In the genomic region with DNA sequence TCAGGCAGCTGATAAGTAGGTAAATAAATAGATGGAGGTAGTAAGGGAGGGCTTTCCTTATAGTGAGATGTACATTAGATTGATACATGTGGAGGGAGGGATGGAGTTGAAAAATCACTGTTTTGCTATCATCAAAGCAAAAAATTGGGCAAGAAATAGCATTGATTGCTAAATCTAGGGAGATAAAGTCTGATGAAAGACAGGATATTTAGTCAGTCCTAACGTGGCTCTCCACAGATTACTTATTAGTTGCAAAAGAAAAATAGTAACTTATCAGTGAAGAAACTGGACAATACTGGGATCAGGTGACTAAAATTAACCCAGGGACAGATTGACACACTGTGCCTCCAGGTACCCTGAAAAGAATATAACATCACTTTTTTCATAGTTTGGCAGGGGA, we compare ENCODE assay signal across 2 cellular contexts.
TF ChIP-seq lines count a peak whose summit lies in the region.

No MANE protein-coding gene starts in this region.

TF ChIP-seq in HEK293, 187 proteins besides CTCF, POLR2A, EP300 and RAD21 (continued from another document and continues in another):
- TF ChIP-seq, protein P1, sequence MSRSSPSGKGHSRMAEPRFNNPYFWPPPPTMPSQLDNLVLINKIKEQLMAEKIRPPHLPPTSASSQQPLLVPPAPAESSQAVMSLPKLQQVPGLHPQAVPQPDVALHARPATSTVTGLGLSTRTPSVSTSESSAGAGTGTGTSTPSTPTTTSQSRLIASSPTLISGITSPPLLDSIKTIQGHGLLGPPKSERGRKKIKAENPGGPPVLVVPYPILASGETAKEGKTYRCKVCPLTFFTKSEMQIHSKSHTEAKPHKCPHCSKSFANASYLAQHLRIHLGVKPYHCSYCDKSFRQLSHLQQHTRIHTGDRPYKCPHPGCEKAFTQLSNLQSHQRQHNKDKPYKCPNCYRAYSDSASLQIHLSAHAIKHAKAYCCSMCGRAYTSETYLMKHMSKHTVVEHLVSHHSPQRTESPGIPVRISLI (tag by site-specific recombination; IDR thresholded peaks at IDR 0.05) = 0 out of 2 replicates have a peak, but pooled peaks have one; percentile 17
- TF ChIP-seq GFI1B (tag by site-specific recombination; IDR thresholded peaks at IDR 0.05) (no peak), ZNF677 (tag by site-specific recombination; IDR thresholded peaks at IDR 0.05) (no peak), ZNF623 (tag by site-specific recombination; IDR thresholded peaks at IDR 0.05) (no peak), TRIM28 (IDR thresholded peaks at IDR 0.05; ENCODE audit: borderline replicate concordance, low read length) (no peak), SCRT2 (tag by site-specific recombination; IDR thresholded peaks at IDR 0.05) (no peak), ZBTB21 (tag by site-specific recombination; IDR thresholded peaks at IDR 0.05) (no peak), ZNF610 (tag by site-specific recombination; IDR thresholded peaks at IDR 0.05; ENCODE audit: borderline replicate concordance) (0 out of 2 replicates have a peak, but pooled peaks have one; percentile 28), ZNF324 (tag by site-specific recombination; IDR thresholded peaks at IDR 0.05) (0 out of 2 replicates have a peak, but pooled peaks have one; percentile 14), ZNF423 (tag by site-specific recombination; IDR thresholded peaks at IDR 0.05) (no peak), ZNF624 (tag by site-specific recombination; IDR thresholded peaks at IDR 0.05) (no peak), ZNF335 (tag by site-specific recombination; conservative IDR thresholded peaks at IDR 0.05) (0 out of 2 replicates have a peak, but pooled peaks have one; percentile 3), ZNF223 (tag by site-specific recombination; IDR thresholded peaks at IDR 0.05) (no peak), ZNF629 (tag by site-specific recombination; IDR thresholded peaks at IDR 0.05) (no peak), ZNF660 (tag by site-specific recombination; IDR thresholded peaks at IDR 0.05) (no peak), KLF1 (tag by site-specific recombination; IDR thresholded peaks at IDR 0.05) (no peak), ZNF132 (tag by site-specific recombination; IDR thresholded peaks at IDR 0.05; ENCODE audit: borderline replicate concordance) (no peak)
- TF ChIP-seq, protein P2, sequence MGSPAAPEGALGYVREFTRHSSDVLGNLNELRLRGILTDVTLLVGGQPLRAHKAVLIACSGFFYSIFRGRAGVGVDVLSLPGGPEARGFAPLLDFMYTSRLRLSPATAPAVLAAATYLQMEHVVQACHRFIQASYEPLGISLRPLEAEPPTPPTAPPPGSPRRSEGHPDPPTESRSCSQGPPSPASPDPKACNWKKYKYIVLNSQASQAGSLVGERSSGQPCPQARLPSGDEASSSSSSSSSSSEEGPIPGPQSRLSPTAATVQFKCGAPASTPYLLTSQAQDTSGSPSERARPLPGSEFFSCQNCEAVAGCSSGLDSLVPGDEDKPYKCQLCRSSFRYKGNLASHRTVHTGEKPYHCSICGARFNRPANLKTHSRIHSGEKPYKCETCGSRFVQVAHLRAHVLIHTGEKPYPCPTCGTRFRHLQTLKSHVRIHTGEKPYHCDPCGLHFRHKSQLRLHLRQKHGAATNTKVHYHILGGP (tag by site-specific recombination; IDR thresholded peaks at IDR 0.05) = no peak
- TF ChIP-seq, protein P3, sequence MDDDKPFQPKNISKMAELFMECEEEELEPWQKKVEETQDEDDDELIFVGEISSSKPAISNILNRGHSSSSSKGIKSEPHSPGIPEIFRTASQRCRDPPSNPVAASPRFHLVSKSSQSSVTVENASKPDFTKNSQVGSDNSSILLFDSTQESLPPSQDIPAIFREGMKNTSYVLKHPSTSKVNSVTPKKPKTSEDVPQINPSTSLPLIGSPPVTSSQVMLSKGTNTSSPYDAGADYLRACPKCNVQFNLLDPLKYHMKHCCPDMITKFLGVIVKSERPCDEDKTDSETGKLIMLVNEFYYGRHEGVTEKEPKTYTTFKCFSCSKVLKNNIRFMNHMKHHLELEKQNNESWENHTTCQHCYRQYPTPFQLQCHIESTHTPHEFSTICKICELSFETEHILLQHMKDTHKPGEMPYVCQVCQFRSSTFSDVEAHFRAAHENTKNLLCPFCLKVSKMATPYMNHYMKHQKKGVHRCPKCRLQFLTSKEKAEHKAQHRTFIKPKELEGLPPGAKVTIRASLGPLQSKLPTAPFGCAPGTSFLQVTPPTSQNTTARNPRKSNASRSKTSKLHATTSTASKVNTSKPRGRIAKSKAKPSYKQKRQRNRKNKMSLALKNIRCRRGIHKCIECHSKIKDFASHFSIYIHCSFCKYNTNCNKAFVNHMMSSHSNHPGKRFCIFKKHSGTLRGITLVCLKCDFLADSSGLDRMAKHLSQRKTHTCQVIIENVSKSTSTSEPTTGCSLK (tag by site-specific recombination; IDR thresholded peaks at IDR 0.05) = no peak
- TF ChIP-seq, protein P4, sequence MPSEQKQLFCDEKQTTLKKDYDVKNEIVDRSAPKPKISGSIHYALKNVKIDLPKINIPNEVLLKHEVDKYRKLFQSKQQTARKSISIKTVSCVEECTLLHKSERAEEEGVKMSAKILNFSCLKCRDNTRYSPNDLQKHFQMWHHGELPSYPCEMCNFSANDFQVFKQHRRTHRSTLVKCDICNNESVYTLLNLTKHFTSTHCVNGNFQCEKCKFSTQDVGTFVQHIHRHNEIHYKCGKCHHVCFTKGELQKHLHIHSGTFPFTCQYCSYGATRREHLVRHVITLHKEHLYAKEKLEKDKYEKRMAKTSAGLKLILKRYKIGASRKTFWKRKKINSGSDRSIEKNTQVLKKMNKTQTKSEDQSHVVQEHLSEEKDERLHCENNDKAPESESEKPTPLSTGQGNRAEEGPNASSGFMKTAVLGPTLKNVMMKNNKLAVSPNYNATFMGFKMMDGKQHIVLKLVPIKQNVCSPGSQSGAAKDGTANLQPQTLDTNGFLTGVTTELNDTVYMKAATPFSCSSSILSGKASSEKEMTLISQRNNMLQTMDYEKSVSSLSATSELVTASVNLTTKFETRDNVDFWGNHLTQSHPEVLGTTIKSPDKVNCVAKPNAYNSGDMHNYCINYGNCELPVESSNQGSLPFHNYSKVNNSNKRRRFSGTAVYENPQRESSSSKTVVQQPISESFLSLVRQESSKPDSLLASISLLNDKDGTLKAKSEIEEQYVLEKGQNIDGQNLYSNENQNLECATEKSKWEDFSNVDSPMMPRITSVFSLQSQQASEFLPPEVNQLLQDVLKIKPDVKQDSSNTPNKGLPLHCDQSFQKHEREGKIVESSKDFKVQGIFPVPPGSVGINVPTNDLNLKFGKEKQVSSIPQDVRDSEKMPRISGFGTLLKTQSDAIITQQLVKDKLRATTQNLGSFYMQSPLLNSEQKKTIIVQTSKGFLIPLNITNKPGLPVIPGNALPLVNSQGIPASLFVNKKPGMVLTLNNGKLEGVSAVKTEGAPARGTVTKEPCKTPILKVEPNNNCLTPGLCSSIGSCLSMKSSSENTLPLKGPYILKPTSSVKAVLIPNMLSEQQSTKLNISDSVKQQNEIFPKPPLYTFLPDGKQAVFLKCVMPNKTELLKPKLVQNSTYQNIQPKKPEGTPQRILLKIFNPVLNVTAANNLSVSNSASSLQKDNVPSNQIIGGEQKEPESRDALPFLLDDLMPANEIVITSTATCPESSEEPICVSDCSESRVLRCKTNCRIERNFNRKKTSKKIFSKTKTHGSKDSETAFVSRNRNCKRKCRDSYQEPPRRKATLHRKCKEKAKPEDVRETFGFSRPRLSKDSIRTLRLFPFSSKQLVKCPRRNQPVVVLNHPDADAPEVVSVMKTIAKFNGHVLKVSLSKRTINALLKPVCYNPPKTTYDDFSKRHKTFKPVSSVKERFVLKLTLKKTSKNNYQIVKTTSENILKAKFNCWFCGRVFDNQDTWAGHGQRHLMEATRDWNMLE (tag by site-specific recombination; conservative IDR thresholded peaks at IDR 0.05; ENCODE audit: low read depth) = 0 out of 2 replicates have a peak, but pooled peaks have one; percentile 1

TF ChIP-seq in HepG2, 621 proteins besides CTCF, POLR2A, EP300 and RAD21 (continued from another document and continues in another):
- TF ChIP-seq, protein P5, sequence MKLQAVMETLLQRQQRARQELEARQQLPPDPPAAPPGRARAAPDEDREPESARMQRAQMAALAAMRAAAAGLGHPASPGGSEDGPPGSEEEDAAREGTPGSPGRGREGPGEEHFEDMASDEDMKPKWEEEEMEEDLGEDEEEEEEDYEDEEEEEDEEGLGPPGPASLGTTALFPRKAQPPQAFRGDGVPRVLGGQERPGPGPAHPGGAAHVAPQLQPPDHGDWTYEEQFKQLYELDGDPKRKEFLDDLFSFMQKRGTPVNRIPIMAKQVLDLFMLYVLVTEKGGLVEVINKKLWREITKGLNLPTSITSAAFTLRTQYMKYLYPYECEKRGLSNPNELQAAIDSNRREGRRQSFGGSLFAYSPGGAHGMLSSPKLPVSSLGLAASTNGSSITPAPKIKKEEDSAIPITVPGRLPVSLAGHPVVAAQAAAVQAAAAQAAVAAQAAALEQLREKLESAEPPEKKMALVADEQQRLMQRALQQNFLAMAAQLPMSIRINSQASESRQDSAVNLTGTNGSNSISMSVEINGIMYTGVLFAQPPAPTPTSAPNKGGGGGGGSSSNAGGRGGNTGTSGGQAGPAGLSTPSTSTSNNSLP (IDR thresholded peaks at IDR 0.05; ENCODE audit: low read depth, low read length) = peak; percentile 65; the same call in 1 of the 2 replicates
- TF ChIP-seq, protein P6, sequence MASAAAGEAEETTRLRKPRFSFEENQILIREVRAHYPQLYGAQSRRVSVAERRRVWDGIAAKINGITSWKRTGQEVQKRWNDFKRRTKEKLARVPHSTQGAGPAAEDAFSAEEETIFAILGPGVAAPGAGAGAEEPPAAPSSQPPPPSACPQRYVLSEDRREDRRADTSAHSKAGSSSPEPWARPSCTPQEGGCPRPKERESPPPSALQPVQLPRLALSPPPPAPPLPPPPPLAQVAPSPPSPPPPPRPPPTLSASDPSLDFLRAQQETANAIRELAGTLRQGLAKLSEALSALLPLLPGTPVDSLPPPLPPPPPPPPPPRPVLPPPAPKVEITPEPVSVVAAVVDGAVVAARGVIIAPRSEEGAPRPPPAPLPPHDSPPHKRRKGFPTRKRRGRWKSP (CRISPR knock-in tag; IDR thresholded peaks at IDR 0.05) = no peak
- TF ChIP-seq MEIS2 (CRISPR knock-in tag; IDR thresholded peaks at IDR 0.05) (no peak), HMG20A (CRISPR knock-in tag; IDR thresholded peaks at IDR 0.05; ENCODE audit: borderline replicate concordance) (peak; percentile 73; the same call in 1 of the 2 replicates), NCOR1 (IDR thresholded peaks at IDR 0.05; ENCODE audit: borderline replicate concordance, low read length) (0 out of 2 replicates have a peak, but pooled peaks have one; percentile 24), EZH2 (conservative IDR thresholded peaks at IDR 0.05; ENCODE audit: low read depth, low read length) (no peak), RXRB (CRISPR knock-in tag; IDR thresholded peaks at IDR 0.05; ENCODE audit: borderline replicate concordance) (no peak), ZNF30 (CRISPR knock-in tag; IDR thresholded peaks at IDR 0.05) (no peak), ZNF484 (CRISPR knock-in tag; IDR thresholded peaks at IDR 0.05; ENCODE audit: borderline replicate concordance, low read depth) (no peak), ZNF891 (CRISPR knock-in tag; IDR thresholded peaks at IDR 0.05) (no peak), HMG20B (CRISPR knock-in tag; conservative IDR thresholded peaks at IDR 0.05) (peak; percentile 76), ZNF180 (CRISPR knock-in tag; IDR thresholded peaks at IDR 0.05; ENCODE audit: borderline replicate concordance, low read depth) (no peak), FOXA3 (CRISPR knock-in tag; IDR thresholded peaks at IDR 0.05) (peak; percentile 32; the same call in 1 of the 2 replicates), ELF1 (CRISPR knock-in tag; IDR thresholded peaks at IDR 0.05) (no peak), TCF7 (IDR thresholded peaks at IDR 0.05; ENCODE audit: low read depth) (peak; percentile 68), ZNF207 (IDR thresholded peaks at IDR 0.05; ENCODE audit: borderline replicate concordance) (no peak), GTF2F1 (IDR thresholded peaks at IDR 0.05; ENCODE audit: low read length) (no peak), KLF12 (CRISPR knock-in tag; IDR thresholded peaks at IDR 0.05; ENCODE audit: borderline replicate concordance) (no peak), KMT2B (CRISPR knock-in tag; IDR thresholded peaks at IDR 0.05) (no peak), KDM1A (CRISPR knock-in tag; IDR thresholded peaks at IDR 0.05) (peak; percentile 65; the same call in 1 of the 2 replicates), GATA4 (IDR thresholded peaks at IDR 0.05; ENCODE audit: borderline replicate concordance, low read depth) (no peak), MTA1 (CRISPR knock-in tag; IDR thresholded peaks at IDR 0.05; ENCODE audit: borderline replicate concordance) (no peak)
- TF ChIP-seq, protein P7, sequence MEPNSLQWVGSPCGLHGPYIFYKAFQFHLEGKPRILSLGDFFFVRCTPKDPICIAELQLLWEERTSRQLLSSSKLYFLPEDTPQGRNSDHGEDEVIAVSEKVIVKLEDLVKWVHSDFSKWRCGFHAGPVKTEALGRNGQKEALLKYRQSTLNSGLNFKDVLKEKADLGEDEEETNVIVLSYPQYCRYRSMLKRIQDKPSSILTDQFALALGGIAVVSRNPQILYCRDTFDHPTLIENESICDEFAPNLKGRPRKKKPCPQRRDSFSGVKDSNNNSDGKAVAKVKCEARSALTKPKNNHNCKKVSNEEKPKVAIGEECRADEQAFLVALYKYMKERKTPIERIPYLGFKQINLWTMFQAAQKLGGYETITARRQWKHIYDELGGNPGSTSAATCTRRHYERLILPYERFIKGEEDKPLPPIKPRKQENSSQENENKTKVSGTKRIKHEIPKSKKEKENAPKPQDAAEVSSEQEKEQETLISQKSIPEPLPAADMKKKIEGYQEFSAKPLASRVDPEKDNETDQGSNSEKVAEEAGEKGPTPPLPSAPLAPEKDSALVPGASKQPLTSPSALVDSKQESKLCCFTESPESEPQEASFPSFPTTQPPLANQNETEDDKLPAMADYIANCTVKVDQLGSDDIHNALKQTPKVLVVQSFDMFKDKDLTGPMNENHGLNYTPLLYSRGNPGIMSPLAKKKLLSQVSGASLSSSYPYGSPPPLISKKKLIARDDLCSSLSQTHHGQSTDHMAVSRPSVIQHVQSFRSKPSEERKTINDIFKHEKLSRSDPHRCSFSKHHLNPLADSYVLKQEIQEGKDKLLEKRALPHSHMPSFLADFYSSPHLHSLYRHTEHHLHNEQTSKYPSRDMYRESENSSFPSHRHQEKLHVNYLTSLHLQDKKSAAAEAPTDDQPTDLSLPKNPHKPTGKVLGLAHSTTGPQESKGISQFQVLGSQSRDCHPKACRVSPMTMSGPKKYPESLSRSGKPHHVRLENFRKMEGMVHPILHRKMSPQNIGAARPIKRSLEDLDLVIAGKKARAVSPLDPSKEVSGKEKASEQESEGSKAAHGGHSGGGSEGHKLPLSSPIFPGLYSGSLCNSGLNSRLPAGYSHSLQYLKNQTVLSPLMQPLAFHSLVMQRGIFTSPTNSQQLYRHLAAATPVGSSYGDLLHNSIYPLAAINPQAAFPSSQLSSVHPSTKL (CRISPR knock-in tag; IDR thresholded peaks at IDR 0.05) = 0 out of 2 replicates have a peak, but pooled peaks have one; percentile 10
- TF ChIP-seq, protein P1 (CRISPR knock-in tag; IDR thresholded peaks at IDR 0.05; ENCODE audit: borderline replicate concordance) = 0 out of 2 replicates have a peak, but pooled peaks have one; percentile 6
